In genomic region chr19:2261438-2262172, GRCh38 we compare ENCODE assay signal across 8 cellular contexts.
A peak's percentile ranks its signal among the peaks of the same experiment; 100 is the strongest.
DNase-seq lines count a peak whose midpoint lies in the region; ATAC-seq and TF ChIP-seq lines count a peak whose summit lies in the region.

No MANE protein-coding gene starts in this region.

- H3K4me3 ChIP-seq in cardiac fibroblast (replicated peaks in 1 of 2; ENCODE audit: low read depth in 2 of 2, low read length in 2 of 2) = no peak overlapping the region
- H3K4me3 ChIP-seq in neutrophil (ENCODE audit: low read depth in 1 of 2, low read length in 1 of 2) = no peak overlapping the region

- no peak for ATAC-seq in HG03571 (IDR thresholded peaks at IDR 0.05; ENCODE audit: unreplicated experiment)
- ATAC-seq in HG03460 (IDR thresholded peaks at IDR 0.05; ENCODE audit: unreplicated experiment) = no peak

- no peak overlapping the region for H3K27ac ChIP-seq in neutrophil

- no peaks in the 10 kb centered on the region for H3K36me3 ChIP-seq in neutrophil

- H3K4me1 ChIP-seq in neutrophil (ENCODE audit: control insufficient read depth in 1 of 2, insufficient read depth in 1 of 2, low read depth in 1 of 2, low read length in 1 of 2) = peaks cover 32 to 33% of the 10 kb centered on the region in 2 experiments

- no peaks in the 10 kb centered on the region for H3K27me3 ChIP-seq in neutrophil

- TF ChIP-seq CTCF in GM12874 (IDR thresholded peaks at IDR 0.05; ENCODE audit: insufficient read depth, low read depth, low read length) = peak; percentile 75
- peak; percentile 77 for TF ChIP-seq CTCF in cardiac fibroblast (IDR thresholded peaks at IDR 0.05; ENCODE audit: low read depth, low read length)
- TF ChIP-seq CTCF in neutrophil (IDR thresholded peaks at IDR 0.05) = peak; percentile 35

- H3K9me3 ChIP-seq in neutrophil = no peaks in the 10 kb centered on the region

- DNase-seq in RPMI8226 (peak; percentile 66), cardiac fibroblast (ENCODE audit: low read depth in 2 of 2) (peak; percentile 48 to 51), NCI-H446 (lab: John Stamatoyannopoulos, UW) (no peak), NCI-H2029 (lab: John Stamatoyannopoulos, UW) (no peak)

Comparison
In these comparisons a context has a peak if more than half of its experiments do, and no peak if none do; other contexts are left out.
1. DNase-seq: peak in RPMI8226 (single experiment) and cardiac fibroblast (2 of 2); none in NCI-H446 (0 of 2) and NCI-H2029 (single experiment).
2. Peak in every context shown above with its lines, with median percentiles within 50 percentile points of each other: CTCF ChIP-seq.